ENCODE assay signal across 10 cellular contexts in genomic region chr4:7398104-7398423, GRCh38. TPM values are rescaled to one million over a fixed set of nuclear protein-coding genes. Genes with fewer than 3 reads are reported as not detected.
DNase-seq lines count a peak whose midpoint lies in the region; ATAC-seq and TF ChIP-seq lines count a peak whose summit lies in the region.
"Had no signal": no experiment of that assay in that cellular context is flagged by ENCODE, and none has a peak within 500 bp of the region (broad histone marks: within the 10 kb centered on the region; RNA-seq: fewer than 3 reads in every experiment).

No MANE protein-coding gene starts in this region.

- peak; percentile 88 to 99 (median 96) for DNase-seq in NCI-H1417 (lab: John Stamatoyannopoulos, UW)
- DNase-seq in NCI-H1417 treated with DMSO at 0.1 percent for 48 hours (lab: John Stamatoyannopoulos, UW) = no peak
- peak; percentile 69 for DNase-seq in RPMI8226
- DNase-seq in heart left ventricle = peak; percentile 53 to 87 (median 74)
- peak; percentile 51 for DNase-seq in type B pancreatic cell (ENCODE audit: extremely low spot score, unreplicated experiment)
- no peak for DNase-seq in GM23248
- no peak for DNase-seq in NK-92 (lab: John Stamatoyannopoulos, UW; ENCODE audit: unreplicated experiment)
- DNase-seq: NCI-H526 had no signal

- H3K9ac ChIP-seq in GM23248 = no peak overlapping the region

- no peaks in the 10 kb centered on the region for H3K9me2 ChIP-seq in GM23248 (ENCODE audit: insufficient read depth)

- H3K27me3 ChIP-seq in heart left ventricle (peaks cover 0 to 3% (median 0%) of the 10 kb centered on the region in 9 donors), GM23248 (replicated peaks; ENCODE audit: insufficient read depth) (peaks cover 19% of the 10 kb centered on the region)

- H3K4me1 ChIP-seq in heart left ventricle = peaks cover 0 to 7% (median 0%) of the 10 kb centered on the region in 12 donors
- H3K4me1 ChIP-seq in GM23248 (ENCODE audit: insufficient read depth) = no peaks in the 10 kb centered on the region

- H3K9me3 ChIP-seq in heart left ventricle (no peaks in the 10 kb centered on the region), GM23248 (ENCODE audit: low read depth) (no peaks in the 10 kb centered on the region)

- H3K4me3 Mint-ChIP-seq in type B pancreatic cell = no peak overlapping the region

- TF ChIP-seq POLR2A in heart left ventricle (IDR thresholded peaks at IDR 0.05) = no peak

- ATAC-seq in heart left ventricle (peak; percentile 53 to 88 (median 76)), GM18861 (IDR thresholded peaks at IDR 0.05; ENCODE audit: unreplicated experiment) (no peak)

- in situ Hi-C loops in GM23248 (cut with MboI) = no loop called here

- no peak overlapping the region for H2AFZ ChIP-seq in GM23248

- H3K36me3 ChIP-seq in heart left ventricle = no peaks in the 10 kb centered on the region
- H3K36me3 ChIP-seq in GM23248 (ENCODE audit: low read depth) = no peaks in the 10 kb centered on the region

- H3K36me3 Mint-ChIP-seq in type B pancreatic cell = no peaks in the 10 kb centered on the region

- H3K27ac ChIP-seq in heart left ventricle (no peak overlapping the region), GM23248 (no peak overlapping the region)
- H3K27ac ChIP-seq: 22Rv1 had no signal

- H3K27ac Mint-ChIP-seq in type B pancreatic cell = no peak overlapping the region

- H3K4me2 ChIP-seq in GM23248 (ENCODE audit: unreplicated experiment) = no peak overlapping the region

- no peaks in the 10 kb centered on the region for H3K79me2 ChIP-seq in GM23248 (ENCODE audit: insufficient read depth)

- intact Hi-C loops in heart left ventricle (cut with DNase I) = loop anchor here in 2 of 10 donors (10.0 kb wide), 2 partner anchors 93 to 203 kb away; partner anchors contain the start of gene SORCS2 (in 1 of the 2)

- TF ChIP-seq CTCF in heart left ventricle (IDR thresholded peaks at IDR 0.05) (peak in 3 of 12 donors; percentile 11 to 25 (median 24)), type B pancreatic cell (conservative IDR thresholded peaks at IDR 0.05) (no peak)

- H3K4me1 Mint-ChIP-seq in type B pancreatic cell (ENCODE audit: unreplicated experiment) = peaks cover 35% of the 10 kb centered on the region

- WGBS in heart left ventricle, 4 donors = 18 to 23% (median 21%) methylated on average over 6 of the region's 6 CpGs
- 88 to 98% methylated on average over 6 of the region's 6 CpGs for WGBS in GM23248 (ENCODE audit: low coverage in 1 of 2, low lambda C conversion rate in 2 of 2, missing lambda C conversion rate in 2 of 2), 2 experiments

- no peaks in the 10 kb centered on the region for H3K9me3 Mint-ChIP-seq in type B pancreatic cell

- no peak overlapping the region for H3K4me3 ChIP-seq in heart left ventricle
- no peak overlapping the region for H3K4me3 ChIP-seq in GM23248

- H3F3A ChIP-seq in GM23248 (ENCODE audit: insufficient read depth) = no peaks in the 10 kb centered on the region

- peaks cover 16% of the 10 kb centered on the region for H3K27me3 Mint-ChIP-seq in type B pancreatic cell

- no peaks in the 10 kb centered on the region for H4K20me1 ChIP-seq in GM23248 (ENCODE audit: insufficient read depth)

RNA-seq across cellular contexts. Expression of gene PSAPL1, which starts 36.7 kb away (rescaled TPM):
- under 1 TPM in 1 of 9 donors, not detected in 8; 0.11 TPM for total RNA-seq in heart left ventricle
- not detected for polyA plus RNA-seq in heart left ventricle
- total RNA-seq in type B pancreatic cell (ENCODE audit: low replicate concordance) = 1.2 and 1.3 TPM in 2 replicates
- total RNA-seq in GM23248 (2014; rRNA removed; shearing (Covaris generic)) = not detected in 2 replicates
- not detected in 2 replicates for polyA plus RNA-seq in GM23248 (2016; fragmentation: Nextera tagmentation; extraction: Ambion mirVana)

Comparison
In these comparisons a context has a peak if more than half of its experiments do, and no peak if none do; other contexts are left out.
1. DNase-seq: peak in NCI-H1417 (3 of 3), RPMI8226 (single experiment), heart left ventricle (5 of 5) and type B pancreatic cell (single experiment); none in NCI-H1417 treated with DMSO at 0.1 percent for 48 hours (single experiment), GM23248 (single experiment) and NK-92 (single experiment).